ENCODE assay signal across 21 cellular contexts in genomic region chr7:155919400-155920067, GRCh38.
DNase-seq lines count a peak whose midpoint lies in the region; ATAC-seq, FAIRE-seq and TF ChIP-seq lines count a peak whose summit lies in the region.
"Had no signal": no experiment of that assay in that cellular context is flagged by ENCODE, and none has a peak within 500 bp of the region (broad histone marks: within the 10 kb centered on the region; RNA-seq: fewer than 3 reads in every experiment).

No MANE protein-coding gene starts in this region.

- H3K9me3 ChIP-seq in spleen, result no peaks in the 10 kb centered on the region
- H3K9me3 ChIP-seq: prostate gland, thyroid gland had no signal

- H3K4me1 ChIP-seq in spleen, result no peaks in the 10 kb centered on the region
- H3K4me1 ChIP-seq: prostate gland had no signal

- intact Hi-C loops in spleen (cut with DNase I; ENCODE audit: low total_unique reads), result no loop called here

- no peaks in the 10 kb centered on the region for H3K36me3 ChIP-seq in spleen
- H3K36me3 ChIP-seq: prostate gland, thyroid gland had no signal

- DNase-seq in HTR-8/SVneo (ENCODE audit: insufficient read length, low spot score) (peak; percentile 7), left lobe of liver (ENCODE audit: low spot score) (no peak), spleen (peak; percentile 62), cerebellar cortex (ENCODE audit: low spot score) (no peak), H4 (ENCODE audit: low spot score) (no peak)
- DNase-seq: activated CD4-positive, CD25-positive, alpha-beta regulatory T cell treated with anti-CD3 and anti-CD28 coated beads, Interleukin-2, amount 50 U/mL, for 72 hours; activated CD8-positive, alpha-beta T cell treated with anti-CD3 and anti-CD28 coated beads, Interleukin-2, amount 10 ng/mL, durations not matched to agents 7 days and 5 days; activated naive CD4-positive, alpha-beta T cell treated with anti-CD3 and anti-CD28 coated beads for 36 hours; activated T-cell treated with anti-CD3 and anti-CD28 coated beads, Interleukin-2, amount 50 U/mL, for 1 hour; amniotic stem cell; DMS79; midbrain; NCI-H1417 treated with DMSO at 0.1 percent for 48 hours; NCI-H524; stimulated activated naive CD4-positive, alpha-beta T cell had no signal

- ATAC-seq in SK-N-SH treated with all-trans-retinoic acid at 6 μM for 48 hours (peak; percentile 12), left lobe of liver (peak; percentile 87), GM21529 (IDR thresholded peaks at IDR 0.05; ENCODE audit: unreplicated experiment) (no peak)
- ATAC-seq: activated CD8-positive, alpha-beta T cell treated with anti-CD3 and anti-CD28 coated beads, Interleukin-2, amount 10 ng/mL, durations not matched to agents 7 days and 5 days; GM12878 had no signal

- peaks cover 0 to 4% (median 0%) of the 10 kb centered on the region in 7 donors for H3K27me3 ChIP-seq in spleen (replicated peaks in 1 of 7)
- H3K27me3 ChIP-seq: thyroid gland had no signal

- TF ChIP-seq POLR2A in spleen (IDR thresholded peaks at IDR 0.05), result no peak

- H3K27ac ChIP-seq in spleen, result no peak overlapping the region
- H3K27ac ChIP-seq: prostate gland, thyroid gland had no signal

- WGBS in spleen, 5 donors, result 78 to 87% (median 82%) methylated on average over 10 to 13 of the region's 13 CpGs

- no peak overlapping the region for H3K4me3 ChIP-seq in spleen
- H3K4me3 ChIP-seq: GM12878, prostate gland, thyroid gland had no signal

- no peak for TF ChIP-seq CTCF in spleen (IDR thresholded peaks at IDR 0.05 in 8 of 11, conservative IDR thresholded peaks at IDR 0.05 in 3 of 11)

- no peak for FAIRE-seq in HTR-8/SVneo (lab: Jason Lieb, UNC)
- FAIRE-seq: GM12878, small intestine had no signal

TF ChIP-seq in SK-N-SH treated with all-trans-retinoic acid at 6 μM for 48 hours, 23 proteins besides CTCF, POLR2A, EP300 and RAD21:
- TF ChIP-seq ZFP3 (CRISPR knock-in tag; IDR thresholded peaks at IDR 0.05) (no peak), GLIS3 (CRISPR knock-in tag; IDR thresholded peaks at IDR 0.05) (no peak), ZFP30 (CRISPR knock-in tag; IDR thresholded peaks at IDR 0.05) (no peak), ZNF565 (CRISPR knock-in tag; conservative IDR thresholded peaks at IDR 0.05; ENCODE audit: low read depth) (no peak), CSDC2 (CRISPR knock-in tag; IDR thresholded peaks at IDR 0.05) (no peak), BACH2 (CRISPR knock-in tag; IDR thresholded peaks at IDR 0.05; ENCODE audit: borderline replicate concordance) (no peak), ZC3H10 (CRISPR knock-in tag; IDR thresholded peaks at IDR 0.05) (no peak), ZNF70 (CRISPR knock-in tag; IDR thresholded peaks at IDR 0.05) (no peak), TOX (CRISPR knock-in tag; IDR thresholded peaks at IDR 0.05; ENCODE audit: borderline replicate concordance) (no peak), PATZ1 (CRISPR knock-in tag; IDR thresholded peaks at IDR 0.05; ENCODE audit: borderline replicate concordance) (no peak), OSR1 (CRISPR knock-in tag; IDR thresholded peaks at IDR 0.05) (no peak), ISL1 (CRISPR knock-in tag; IDR thresholded peaks at IDR 0.05) (no peak), PPARA (CRISPR knock-in tag; IDR thresholded peaks at IDR 0.05; ENCODE audit: borderline replicate concordance) (no peak), SNAI2 (CRISPR knock-in tag; IDR thresholded peaks at IDR 0.05) (no peak), ESRRG (CRISPR knock-in tag; IDR thresholded peaks at IDR 0.05) (no peak), TCF4 (CRISPR knock-in tag; IDR thresholded peaks at IDR 0.05; ENCODE audit: borderline replicate concordance) (no peak), ARNTL (CRISPR knock-in tag; IDR thresholded peaks at IDR 0.05; ENCODE audit: borderline replicate concordance, low read depth) (no peak)
- TF ChIP-seq, protein P1, sequence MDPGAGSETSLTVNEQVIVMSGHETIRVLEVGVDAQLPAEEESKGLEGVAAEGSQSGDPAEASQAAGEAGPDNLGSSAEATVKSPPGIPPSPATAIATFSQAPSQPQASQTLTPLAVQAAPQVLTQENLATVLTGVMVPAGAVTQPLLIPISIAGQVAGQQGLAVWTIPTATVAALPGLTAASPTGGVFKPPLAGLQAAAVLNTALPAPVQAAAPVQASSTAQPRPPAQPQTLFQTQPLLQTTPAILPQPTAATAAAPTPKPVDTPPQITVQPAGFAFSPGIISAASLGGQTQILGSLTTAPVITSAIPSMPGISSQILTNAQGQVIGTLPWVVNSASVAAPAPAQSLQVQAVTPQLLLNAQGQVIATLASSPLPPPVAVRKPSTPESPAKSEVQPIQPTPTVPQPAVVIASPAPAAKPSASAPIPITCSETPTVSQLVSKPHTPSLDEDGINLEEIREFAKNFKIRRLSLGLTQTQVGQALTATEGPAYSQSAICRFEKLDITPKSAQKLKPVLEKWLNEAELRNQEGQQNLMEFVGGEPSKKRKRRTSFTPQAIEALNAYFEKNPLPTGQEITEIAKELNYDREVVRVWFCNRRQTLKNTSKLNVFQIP (CRISPR knock-in tag; IDR thresholded peaks at IDR 0.05; ENCODE audit: borderline replicate concordance, low read depth), result no peak
- TF ChIP-seq, protein P2, sequence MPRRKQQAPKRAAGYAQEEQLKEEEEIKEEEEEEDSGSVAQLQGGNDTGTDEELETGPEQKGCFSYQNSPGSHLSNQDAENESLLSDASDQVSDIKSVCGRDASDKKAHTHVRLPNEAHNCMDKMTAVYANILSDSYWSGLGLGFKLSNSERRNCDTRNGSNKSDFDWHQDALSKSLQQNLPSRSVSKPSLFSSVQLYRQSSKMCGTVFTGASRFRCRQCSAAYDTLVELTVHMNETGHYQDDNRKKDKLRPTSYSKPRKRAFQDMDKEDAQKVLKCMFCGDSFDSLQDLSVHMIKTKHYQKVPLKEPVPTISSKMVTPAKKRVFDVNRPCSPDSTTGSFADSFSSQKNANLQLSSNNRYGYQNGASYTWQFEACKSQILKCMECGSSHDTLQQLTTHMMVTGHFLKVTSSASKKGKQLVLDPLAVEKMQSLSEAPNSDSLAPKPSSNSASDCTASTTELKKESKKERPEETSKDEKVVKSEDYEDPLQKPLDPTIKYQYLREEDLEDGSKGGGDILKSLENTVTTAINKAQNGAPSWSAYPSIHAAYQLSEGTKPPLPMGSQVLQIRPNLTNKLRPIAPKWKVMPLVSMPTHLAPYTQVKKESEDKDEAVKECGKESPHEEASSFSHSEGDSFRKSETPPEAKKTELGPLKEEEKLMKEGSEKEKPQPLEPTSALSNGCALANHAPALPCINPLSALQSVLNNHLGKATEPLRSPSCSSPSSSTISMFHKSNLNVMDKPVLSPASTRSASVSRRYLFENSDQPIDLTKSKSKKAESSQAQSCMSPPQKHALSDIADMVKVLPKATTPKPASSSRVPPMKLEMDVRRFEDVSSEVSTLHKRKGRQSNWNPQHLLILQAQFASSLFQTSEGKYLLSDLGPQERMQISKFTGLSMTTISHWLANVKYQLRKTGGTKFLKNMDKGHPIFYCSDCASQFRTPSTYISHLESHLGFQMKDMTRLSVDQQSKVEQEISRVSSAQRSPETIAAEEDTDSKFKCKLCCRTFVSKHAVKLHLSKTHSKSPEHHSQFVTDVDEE (CRISPR knock-in tag; IDR thresholded peaks at IDR 0.05), result no peak
- TF ChIP-seq, protein P3, sequence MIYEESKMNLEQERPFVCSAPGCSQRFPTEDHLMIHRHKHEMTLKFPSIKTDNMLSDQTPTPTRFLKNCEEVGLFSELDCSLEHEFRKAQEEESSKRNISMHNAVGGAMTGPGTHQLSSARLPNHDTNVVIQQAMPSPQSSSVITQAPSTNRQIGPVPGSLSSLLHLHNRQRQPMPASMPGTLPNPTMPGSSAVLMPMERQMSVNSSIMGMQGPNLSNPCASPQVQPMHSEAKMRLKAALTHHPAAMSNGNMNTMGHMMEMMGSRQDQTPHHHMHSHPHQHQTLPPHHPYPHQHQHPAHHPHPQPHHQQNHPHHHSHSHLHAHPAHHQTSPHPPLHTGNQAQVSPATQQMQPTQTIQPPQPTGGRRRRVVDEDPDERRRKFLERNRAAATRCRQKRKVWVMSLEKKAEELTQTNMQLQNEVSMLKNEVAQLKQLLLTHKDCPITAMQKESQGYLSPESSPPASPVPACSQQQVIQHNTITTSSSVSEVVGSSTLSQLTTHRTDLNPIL (CRISPR knock-in tag; IDR thresholded peaks at IDR 0.05; ENCODE audit: low read depth), result no peak

Comparison
In these comparisons a context has a peak if more than half of its experiments do, and no peak if none do; other contexts are left out.
1. DNase-seq: peak in HTR-8/SVneo (single experiment) and spleen (single experiment); none in left lobe of liver (single experiment), cerebellar cortex (single experiment) and H4 (single experiment).